In the genomic region with DNA sequence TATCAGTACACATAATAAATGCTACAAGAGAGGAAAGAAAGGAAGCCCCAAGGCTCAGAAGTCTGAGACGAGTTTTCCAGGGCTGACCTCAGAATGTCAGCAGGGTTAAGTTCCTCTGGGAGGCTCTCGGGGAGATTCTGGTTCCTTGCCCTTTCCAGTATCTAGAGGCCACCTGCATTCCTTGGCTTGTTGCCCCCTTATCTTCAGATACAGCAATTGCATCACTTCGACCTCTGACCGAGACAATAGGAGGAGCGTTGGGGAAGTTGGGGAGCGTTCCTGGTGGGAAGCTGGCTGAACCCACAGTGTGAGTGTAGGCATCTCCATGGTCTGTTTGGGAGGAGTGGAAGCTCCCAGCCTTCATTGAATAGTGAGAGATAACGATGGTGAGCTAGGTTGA, we compare ENCODE assay signal across 16 cellular contexts.
DNase-seq lines count a peak whose midpoint lies in the region; ATAC-seq, FAIRE-seq and TF ChIP-seq lines count a peak whose summit lies in the region.
"Had no signal": no experiment of that assay in that cellular context is flagged by ENCODE, and none has a peak within 500 bp of the region (broad histone marks: within the 10 kb centered on the region; RNA-seq: fewer than 3 reads in every experiment).

No MANE protein-coding gene starts in this region.

- BruUV-seq in K562 (replicated peaks; lab: Mats Ljungman, UMichigan), result no TSS peak

- intact Hi-C loops in Right ventricle myocardium inferior (cut with DNase I), result no loop called here
- intact Hi-C loops in cardiac septum (cut with DNase I), result no loop called here
- intact Hi-C loops in K562 (cut with micrococcal nuclease), result no loop called here
- intact Hi-C loops in testis (cut with DNase I; ENCODE audit: low total_unique reads), result no loop called here

- WGBS in K562 (ENCODE audit: insufficient coverage, low coverage, missing lambda C conversion rate), result 1% methylated on average over 7 of the region's 7 CpGs
- 30 to 64% methylated on average over 7 of the region's 7 CpGs for WGBS in testis, 2 donors

- H3K27ac ChIP-seq in K562 (ENCODE audit: extremely low read depth, low read depth, low read length) (no peak overlapping the region), testis (peak overlapping the region; percentile 88 to 91)
- H3K27ac ChIP-seq: BLaER1 had no signal

- H3K4me3 ChIP-seq in K562 (no peak overlapping the region), testis (no peak overlapping the region)
- H3K4me3 ChIP-seq: BLaER1 had no signal

- no peaks in the 10 kb centered on the region for H3K9me1 ChIP-seq in K562 (ENCODE audit: control insufficient read depth, insufficient read depth, low read length)

- in situ Hi-C loops in K562 (cut with MboI), result no loop called here

- CTCF ChIA-PET in K562 (lab: Yijun Ruan, JAX; ENCODE audit: low intra/inter-chr PET ratio) (no interaction called here), GM10248 (lab: Yijun Ruan, JAX) (no interaction called here)

- H4K20me1 ChIP-seq in K562 (replicated peaks; ENCODE audit: control insufficient read depth, insufficient read depth, low read length), result no peaks in the 10 kb centered on the region
- H4K20me1 ChIP-seq: BLaER1 had no signal

- 0 out of 2 replicates have a peak overlapping the region, but pooled peaks have one; percentile 6 for H2AFZ ChIP-seq in K562 (ENCODE audit: low read depth, low read length)

- H3K9me3 ChIP-seq in K562 (replicated peaks; ENCODE audit: control insufficient read depth, insufficient read depth, low read depth, low read length), result 0 out of 2 replicates have a peak, but pooled peaks cover 3% of the 10 kb centered on the region
- H3K9me3 ChIP-seq in testis, result no peaks in the 10 kb centered on the region
- H3K9me3 ChIP-seq: BLaER1 had no signal

- peak overlapping the region; percentile 7; the same call in 1 of the 2 replicates for H3K4me2 ChIP-seq in K562 (ENCODE audit: insufficient read depth, low read length)
- H3K4me2 ChIP-seq: BLaER1 had no signal

- TF ChIP-seq EP300 in K562 (IDR thresholded peaks at IDR 0.05; ENCODE audit: low read length), result peak; percentile 47; the same call in 1 of the 2 replicates

- H3K27me3 ChIP-seq in K562 (ENCODE audit: control insufficient read depth in 2 of 2, insufficient read depth in 2 of 2, low read length in 2 of 2) (no peaks in the 10 kb centered on the region), testis (no peaks in the 10 kb centered on the region)
- H3K27me3 ChIP-seq: BLaER1 had no signal

- ATAC-seq in Right ventricle myocardium inferior (peak; percentile 50), K562 (peak; percentile 53)

- POLR2A ChIA-PET in K562 (lab: Yijun Ruan, JAX), result no interaction called here
- POLR2A ChIA-PET in GM10248 (lab: Yijun Ruan, JAX), result no interaction called here

- TF ChIP-seq POLR2A in K562 (conservative IDR thresholded peaks at IDR 0.05), result no peak
- no peak for TF ChIP-seq POLR2A in testis (IDR thresholded peaks at IDR 0.05)

- H3K4me1 ChIP-seq in K562 (replicated peaks in 1 of 2; ENCODE audit: control insufficient read depth in 2 of 2, insufficient read depth in 2 of 2, low read length in 2 of 2) (peaks cover 4 to 25% of the 10 kb centered on the region in 2 experiments; a peak in 3 of 5 replicates), testis (peaks cover 47% of the 10 kb centered on the region)
- H3K4me1 ChIP-seq: BLaER1 had no signal

- no peaks in the 10 kb centered on the region for H3K36me3 ChIP-seq in K562 (ENCODE audit: control insufficient read depth, insufficient read depth, low read length)
- no peaks in the 10 kb centered on the region for H3K36me3 ChIP-seq in testis (ENCODE audit: low read depth, missing control alignments)
- H3K36me3 ChIP-seq: BLaER1 had no signal

- TF ChIP-seq CTCF in K562 (IDR thresholded peaks at IDR 0.05 in 2 of 3, conservative IDR thresholded peaks at IDR 0.05 in 1 of 3; ENCODE audit: insufficient read depth in 2 of 3, low read depth in 1 of 3, low read length in 3 of 3), result no peak
- TF ChIP-seq CTCF in testis (IDR thresholded peaks at IDR 0.05), result no peak
- TF ChIP-seq CTCF in GM10248 (IDR thresholded peaks at IDR 0.05; ENCODE audit: control extremely low read depth, extremely low read depth, low read depth, missing control alignments), result no peak

- H3K9ac ChIP-seq in K562 (ENCODE audit: insufficient read depth in 1 of 2, low read depth in 2 of 2, low read length in 2 of 2), result no peak overlapping the region
- H3K9ac ChIP-seq: BLaER1 had no signal

- H3K79me2 ChIP-seq in K562 (ENCODE audit: control insufficient read depth, insufficient read depth, low read length), result no peaks in the 10 kb centered on the region

- peak; percentile 69 for FAIRE-seq in K562 (lab: Jason Lieb, UNC)
- FAIRE-seq: HTR-8/SVneo had no signal

- DNase-seq in Right ventricle myocardium inferior (ENCODE audit: missing footprints), result no peak
- DNase-seq in cardiac septum (ENCODE audit: low spot score), result no peak
- DNase-seq in OCI-M1 (lab: John Stamatoyannopoulos, UW), result peak; percentile 2
- peak in 3 of 4 experiments; percentile 44 to 83 (median 50) for DNase-seq in K562 (ENCODE audit: extremely low read depth in 1 of 4, low spot score in 3 of 4)
- peak; percentile 66 for DNase-seq in testis
- DNase-seq in GM10248 (ENCODE audit: extremely low spot score), result no peak
- no peak for DNase-seq in NCI-H2029 treated with DMSO at 0.1 percent for 48 hours (lab: John Stamatoyannopoulos, UW)
- DNase-seq: 8988T; AML-193; CD8-positive, alpha-beta memory T cell; DMS53; GF-D8; HCEC 1CT; HFFc6 had no signal

- no peak for TF ChIP-seq RAD21 in K562 (CRISPR knock-in tag; conservative IDR thresholded peaks at IDR 0.05 in 1 of 2, IDR thresholded peaks at IDR 0.05 in 1 of 2)

TF ChIP-seq in K562, 482 proteins besides CTCF, POLR2A, EP300 and RAD21 (continues in another document):
- TF ChIP-seq SOX6 (IDR thresholded peaks at IDR 0.05) (peak; percentile 65), CEBPB (tag; IDR thresholded peaks at IDR 0.05) (peak; percentile 79), ZBTB17 (CRISPR knock-in tag; IDR thresholded peaks at IDR 0.05) (no peak), PHF21A (IDR thresholded peaks at IDR 0.05; ENCODE audit: borderline replicate concordance, low read depth) (no peak), FOXP1 (CRISPR knock-in tag; IDR thresholded peaks at IDR 0.05) (no peak), ZNF311 (CRISPR knock-in tag; IDR thresholded peaks at IDR 0.05) (no peak), ZNF668 (CRISPR knock-in tag; IDR thresholded peaks at IDR 0.05) (no peak), STAT5A (IDR thresholded peaks at IDR 0.05; ENCODE audit: borderline replicate concordance, low read length) (peak; percentile 71; the same call in 1 of the 2 replicates), EP400 (IDR thresholded peaks at IDR 0.05) (no peak), CREB1 (IDR thresholded peaks at IDR 0.05) (no peak), CREB1 (CRISPR knock-in tag; IDR thresholded peaks at IDR 0.05) (no peak), CREM (IDR thresholded peaks at IDR 0.05; ENCODE audit: low read depth) (peak; percentile 65; the same call in 1 of the 2 replicates), CXXC5 (CRISPR knock-in tag; IDR thresholded peaks at IDR 0.05) (0 out of 2 replicates have a peak, but pooled peaks have one; percentile 25), PML (IDR thresholded peaks at IDR 0.05; ENCODE audit: low read length) (peak; percentile 51; the same call in 1 of the 2 replicates), SMARCE1 (IDR thresholded peaks at IDR 0.05) (peak; percentile 15; the same call in 1 of the 2 replicates), TAL1 (IDR thresholded peaks at IDR 0.05) (peak; percentile 73), NR2C1 (IDR thresholded peaks at IDR 0.05) (peak; percentile 82), NR2C1 (tag; IDR thresholded peaks at IDR 0.05) (peak; percentile 51; the same call in 1 of the 2 replicates), MYNN (IDR thresholded peaks at IDR 0.05) (peak; percentile 64; the same call in 1 of the 2 replicates), MYNN (CRISPR knock-in tag; IDR thresholded peaks at IDR 0.05) (no peak)
- TF ChIP-seq, protein P1, sequence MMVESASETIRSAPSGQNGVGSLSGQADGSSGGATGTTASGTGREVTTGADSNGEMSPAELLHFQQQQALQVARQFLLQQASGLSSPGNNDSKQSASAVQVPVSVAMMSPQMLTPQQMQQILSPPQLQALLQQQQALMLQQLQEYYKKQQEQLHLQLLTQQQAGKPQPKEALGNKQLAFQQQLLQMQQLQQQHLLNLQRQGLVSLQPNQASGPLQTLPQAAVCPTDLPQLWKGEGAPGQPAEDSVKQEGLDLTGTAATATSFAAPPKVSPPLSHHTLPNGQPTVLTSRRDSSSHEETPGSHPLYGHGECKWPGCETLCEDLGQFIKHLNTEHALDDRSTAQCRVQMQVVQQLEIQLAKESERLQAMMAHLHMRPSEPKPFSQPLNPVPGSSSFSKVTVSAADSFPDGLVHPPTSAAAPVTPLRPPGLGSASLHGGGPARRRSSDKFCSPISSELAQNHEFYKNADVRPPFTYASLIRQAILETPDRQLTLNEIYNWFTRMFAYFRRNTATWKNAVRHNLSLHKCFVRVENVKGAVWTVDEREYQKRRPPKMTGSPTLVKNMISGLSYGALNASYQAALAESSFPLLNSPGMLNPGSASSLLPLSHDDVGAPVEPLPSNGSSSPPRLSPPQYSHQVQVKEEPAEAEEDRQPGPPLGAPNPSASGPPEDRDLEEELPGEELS (CRISPR knock-in tag; IDR thresholded peaks at IDR 0.05; ENCODE audit: borderline replicate concordance), result no peak
- TF ChIP-seq, protein P2, sequence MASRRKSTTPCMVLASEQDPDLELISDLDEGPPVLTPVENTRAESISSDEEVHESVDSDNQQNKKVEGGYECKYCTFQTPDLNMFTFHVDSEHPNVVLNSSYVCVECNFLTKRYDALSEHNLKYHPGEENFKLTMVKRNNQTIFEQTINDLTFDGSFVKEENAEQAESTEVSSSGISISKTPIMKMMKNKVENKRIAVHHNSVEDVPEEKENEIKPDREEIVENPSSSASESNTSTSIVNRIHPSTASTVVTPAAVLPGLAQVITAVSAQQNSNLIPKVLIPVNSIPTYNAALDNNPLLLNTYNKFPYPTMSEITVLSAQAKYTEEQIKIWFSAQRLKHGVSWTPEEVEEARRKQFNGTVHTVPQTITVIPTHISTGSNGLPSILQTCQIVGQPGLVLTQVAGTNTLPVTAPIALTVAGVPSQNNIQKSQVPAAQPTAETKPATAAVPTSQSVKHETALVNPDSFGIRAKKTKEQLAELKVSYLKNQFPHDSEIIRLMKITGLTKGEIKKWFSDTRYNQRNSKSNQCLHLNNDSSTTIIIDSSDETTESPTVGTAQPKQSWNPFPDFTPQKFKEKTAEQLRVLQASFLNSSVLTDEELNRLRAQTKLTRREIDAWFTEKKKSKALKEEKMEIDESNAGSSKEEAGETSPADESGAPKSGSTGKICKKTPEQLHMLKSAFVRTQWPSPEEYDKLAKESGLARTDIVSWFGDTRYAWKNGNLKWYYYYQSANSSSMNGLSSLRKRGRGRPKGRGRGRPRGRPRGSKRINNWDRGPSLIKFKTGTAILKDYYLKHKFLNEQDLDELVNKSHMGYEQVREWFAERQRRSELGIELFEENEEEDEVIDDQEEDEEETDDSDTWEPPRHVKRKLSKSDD (conservative IDR thresholded peaks at IDR 0.05; ENCODE audit: low read length), result no peak

Comparison
In these comparisons a context has a peak if more than half of its experiments do, and no peak if none do; other contexts are left out.
1. DNase-seq: peak in OCI-M1 (single experiment), K562 (3 of 4) and testis (single experiment); none in Right ventricle myocardium inferior (single experiment), cardiac septum (single experiment), GM10248 (single experiment) and NCI-H2029 treated with DMSO at 0.1 percent for 48 hours (single experiment).